15 cellular contexts compared by ENCODE assay signal in genomic region chr7:114533151-114533550, GRCh38.
DNase-seq lines count a peak whose midpoint lies in the region; ATAC-seq and TF ChIP-seq lines count a peak whose summit lies in the region.
"Had no signal": no experiment of that assay in that cellular context is flagged by ENCODE, and none has a peak within 500 bp of the region (broad histone marks: within the 10 kb centered on the region; RNA-seq: fewer than 3 reads in every experiment).

No MANE protein-coding gene starts in this region.

- TF ChIP-seq CTCF in Panc1 (IDR thresholded peaks at IDR 0.05): no peak

- in situ Hi-C loops in Panc1 (cut with HindIII; ENCODE audit: low pct_unique_long_range_greater_than_20kb, low sequenced_read_pairs): no loop called here

- H3K36me3 ChIP-seq in Panc1 (ENCODE audit: control insufficient read depth, insufficient read depth, low read length): no peaks in the 10 kb centered on the region

- CTCF ChIA-PET in Panc1 (lab: Charles Lee): no interaction called here

- ATAC-seq in Panc1 (no peak), HG03159 (IDR thresholded peaks at IDR 0.05; ENCODE audit: unreplicated experiment) (no peak)

- no TSS peak for BruUV-seq in Panc1 (replicated peaks; lab: Mats Ljungman, UMichigan)

- no peaks in the 10 kb centered on the region for H3K27me3 ChIP-seq in Panc1 (ENCODE audit: control insufficient read depth, insufficient read depth, low read length)

- H3K27ac ChIP-seq in Panc1 (ENCODE audit: low read length): 0 out of 2 replicates have a peak overlapping the region, but pooled peaks have one; percentile 7
- H3K27ac ChIP-seq: skin epidermis had no signal

- POLR2A ChIA-PET in Panc1 (lab: Charles Lee): no interaction called here

- intact Hi-C loops in Panc1 (cut with micrococcal nuclease; ENCODE audit: unreplicated experiment): no loop called here

- no peaks in the 10 kb centered on the region for H3K9me3 ChIP-seq in Panc1 (ENCODE audit: control insufficient read depth, insufficient read depth, low read depth, low read length)

- no peak overlapping the region for H3K4me3 ChIP-seq in Panc1 (ENCODE audit: low read depth in 2 of 2, low read length in 2 of 2)
- H3K4me3 ChIP-seq: skin epidermis had no signal

- no peaks in the 10 kb centered on the region; the same call in 1 of the 2 replicates for H3K4me1 ChIP-seq in Panc1 (ENCODE audit: control insufficient read depth, insufficient read depth, low read length)

- peak; percentile 87 for DNase-seq in DMS 273 (lab: John Stamatoyannopoulos, UW; ENCODE audit: unreplicated experiment)
- peak; percentile 84 for DNase-seq in NCI-H146 treated with DMSO at 0.1 percent for 48 hours (lab: John Stamatoyannopoulos, UW; ENCODE audit: unreplicated experiment)
- no peak for DNase-seq in Panc1 (ENCODE audit: low read depth, low spot score)
- peak; percentile 21 for DNase-seq in left kidney (ENCODE audit: low read depth, low spot score)
- DNase-seq in activated CD8-positive, alpha-beta memory T cell treated with anti-CD3 and anti-CD28 coated beads, Interleukin-2, amount 50 U/mL, for 4 hours: no peak
- DNase-seq in GF-D8 (lab: John Stamatoyannopoulos, UW): no peak
- no peak for DNase-seq in ureter (ENCODE audit: low spot score)
- DNase-seq: activated B cell treated with CpG ODN at 0.5 μM for 24 hours; activated naive CD4-positive, alpha-beta T cell treated with anti-CD3 and anti-CD28 coated beads, Interleukin-2, amount 10 ng/mL, durations not matched to agents 7 days and 5 days; Calu3; Karpas-422; mammary epithelial cell; stimulated activated naive CD4-positive, alpha-beta T cell treated with Interleukin-2 at 50 U/mL for 16 hours had no signal

Comparison
In these comparisons a context has a peak if more than half of its experiments do, and no peak if none do; other contexts are left out.
1. DNase-seq: peak in DMS 273 (single experiment), NCI-H146 treated with DMSO at 0.1 percent for 48 hours (single experiment) and left kidney (single experiment); none in Panc1 (single experiment), activated CD8-positive, alpha-beta memory T cell treated with anti-CD3 and anti-CD28 coated beads, Interleukin-2, amount 50 U/mL, for 4 hours (single experiment), GF-D8 (single experiment) and ureter (single experiment).